8 cellular contexts compared by ENCODE assay signal in the genomic region with DNA sequence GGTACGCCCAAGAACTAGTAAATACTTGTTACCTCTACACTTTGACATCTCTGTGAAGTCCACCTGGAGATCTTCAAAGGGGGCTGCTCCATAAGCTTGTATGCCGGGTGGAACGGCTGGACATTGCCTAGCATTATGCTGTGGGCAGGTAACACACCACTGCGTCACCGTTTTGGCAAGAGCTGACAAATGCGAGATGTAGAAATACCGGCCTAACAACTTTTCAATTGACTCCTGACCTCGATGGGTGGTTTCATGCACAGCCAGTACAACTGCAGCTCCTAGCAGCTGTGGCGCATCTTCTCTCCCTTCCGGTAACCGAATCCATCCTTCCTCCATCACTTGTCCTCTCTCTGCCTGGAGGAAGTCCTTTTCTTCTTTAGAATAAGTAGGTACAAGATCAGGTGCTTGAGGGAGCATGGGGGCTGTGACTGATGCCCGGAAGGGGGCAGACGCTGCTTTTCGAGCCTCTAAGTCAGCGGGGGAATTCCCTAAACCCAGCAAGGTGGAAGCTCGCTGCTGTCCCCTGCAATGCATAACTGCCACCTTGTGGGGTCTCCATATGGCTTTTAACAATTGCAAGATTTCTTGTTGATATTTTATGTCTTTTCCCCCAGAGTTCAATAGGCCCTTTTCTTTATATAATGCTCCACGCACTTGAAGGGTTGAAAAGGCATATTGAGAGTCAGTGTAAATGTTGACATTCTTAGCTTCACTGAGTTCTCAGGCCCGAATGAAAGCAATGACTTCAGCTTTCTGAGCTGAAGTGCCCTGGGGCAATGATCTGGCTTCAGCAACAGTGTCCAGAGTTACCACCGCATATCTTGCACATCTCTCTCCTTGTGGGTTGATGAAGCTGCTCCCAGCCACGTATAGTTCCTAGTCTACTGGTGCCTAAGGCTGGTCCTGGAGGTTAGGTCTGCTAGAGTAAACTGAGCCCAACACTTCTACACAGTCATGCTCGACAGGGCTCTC.
A peak's percentile ranks its signal among the peaks of the same experiment; 100 is the strongest.
DNase-seq lines count a peak whose midpoint lies in the region; ATAC-seq, FAIRE-seq and TF ChIP-seq lines count a peak whose summit lies in the region.
"Not testable (repeated sequence)": the region's sequence is repeated elsewhere in the genome, so short reads cannot be mapped to it uniquely, and the experiment has no call there.

No MANE protein-coding gene starts in this region.

- not testable (repeated sequence) for ATAC-seq in upper lobe of left lung (ENCODE audit: low FRiP score in 2 of 2)

- TF ChIP-seq CTCF in HFFc6 (IDR thresholded peaks at IDR 0.05); keratinocyte (optimal IDR thresholded peaks at IDR 0.05 in 1 of 3, IDR thresholded peaks at IDR 0.05 in 1 of 3, conservative IDR thresholded peaks at IDR 0.05 in 1 of 3; ENCODE audit: extremely low read depth in 1 of 3, insufficient read depth in 2 of 3, low read length in 3 of 3); nephron (IDR thresholded peaks at IDR 0.05; ENCODE audit: unreplicated experiment in 3 of 3); upper lobe of left lung (IDR thresholded peaks at IDR 0.05): not testable (repeated sequence)
- TF ChIP-seq CTCF in SU-DHL-6 (IDR thresholded peaks at IDR 0.05; ENCODE audit: insufficient read depth, low read length, poor library complexity, severe bottlenecking) = peak; percentile 11

- not testable (repeated sequence) for H3K9me1 ChIP-seq in keratinocyte (ENCODE audit: control insufficient read depth, extremely low read depth, insufficient read depth, low read length)

- not testable (repeated sequence) for TF ChIP-seq EP300 in upper lobe of left lung (IDR thresholded peaks at IDR 0.05)

- H3K27ac ChIP-seq in SU-DHL-6 (ENCODE audit: low read depth, low read length) = not testable (repeated sequence)
- H3K27ac ChIP-seq in keratinocyte (ENCODE audit: control insufficient read depth, insufficient read depth, low read length) (peak overlapping the region; percentile 58), upper lobe of left lung (peak overlapping the region; percentile 72 to 85 (median 76))

- not testable (repeated sequence) for H3K4me1 Mint-ChIP-seq in HFFc6 (ENCODE audit: low read depth); nephron

- not testable (repeated sequence) for H3K4me2 ChIP-seq in SU-DHL-6 (ENCODE audit: low read depth, low read length, poor library complexity, severe bottlenecking)
- H3K4me2 ChIP-seq in keratinocyte (ENCODE audit: control insufficient read depth, extremely low read depth, insufficient read depth, low read depth, low read length) = peak overlapping the region; percentile 74

- 46 to 62% methylated on average over 17 to 20 of the region's 21 CpGs for WGBS in upper lobe of left lung, 2 donors

- not testable (repeated sequence) for H3K27me3 ChIP-seq in SU-DHL-6 (ENCODE audit: low read length); keratinocyte (ENCODE audit: control insufficient read depth, extremely low read depth, insufficient read depth, low read length); upper lobe of left lung

- H4K20me1 ChIP-seq in SU-DHL-6 (ENCODE audit: low read depth, low read length); keratinocyte (ENCODE audit: control insufficient read depth, extremely low read depth, insufficient read depth, low read length): not testable (repeated sequence)

- not testable (repeated sequence) for FAIRE-seq in keratinocyte (lab: Jason Lieb, UNC)

- not testable (repeated sequence) for H3K9me3 Mint-ChIP-seq in HFFc6, nephron

- not testable (repeated sequence) for H3K36me3 ChIP-seq in SU-DHL-6 (ENCODE audit: low read length); keratinocyte (ENCODE audit: control insufficient read depth in 2 of 2, extremely low read depth in 1 of 2, insufficient read depth in 2 of 2, low read length in 2 of 2); upper lobe of left lung

- not testable (repeated sequence) for H3F3A ChIP-seq in SU-DHL-6 (ENCODE audit: insufficient read depth)

- peaks cover 39% of the 10 kb centered on the region for H3K27me3 Mint-ChIP-seq in HFFc6 (ENCODE audit: insufficient read depth)
- peaks cover 20% of the 10 kb centered on the region for H3K27me3 Mint-ChIP-seq in nephron (ENCODE audit: low read depth)

- H3K36me3 Mint-ChIP-seq in HFFc6 (ENCODE audit: low read depth); nephron (ENCODE audit: low read depth): not testable (repeated sequence)

- not testable (repeated sequence) for H3K9me2 ChIP-seq in SU-DHL-6 (replicated peaks; ENCODE audit: insufficient read depth, low read length)

- H2AFZ ChIP-seq in SU-DHL-6 (ENCODE audit: low read depth, low read length, severe bottlenecking) = not testable (repeated sequence)
- H2AFZ ChIP-seq in keratinocyte (ENCODE audit: control insufficient read depth, low read length) = peak overlapping the region; percentile 56

- H3K27ac Mint-ChIP-seq in HFFc6 = not testable (repeated sequence)
- H3K27ac Mint-ChIP-seq in nephron = peak overlapping the region; percentile 22 to 72 (median 40)

- not testable (repeated sequence) for H3K79me2 ChIP-seq in SU-DHL-6 (ENCODE audit: insufficient read depth, low read length); keratinocyte (ENCODE audit: control insufficient read depth, insufficient read depth, low read length)

- H3K4me3 Mint-ChIP-seq in HFFc6, nephron: not testable (repeated sequence)

- peak in 1 of 4 donors; percentile 38 for TF ChIP-seq POLR2A in upper lobe of left lung (IDR thresholded peaks at IDR 0.05)

- H3K4me1 ChIP-seq in keratinocyte (ENCODE audit: control insufficient read depth, extremely low read depth, insufficient read depth, low read length); upper lobe of left lung: not testable (repeated sequence)

- dilution Hi-C loops in keratinocyte (cut with MboI; ENCODE audit: extremely low pct_ligation_motif_present, low sequenced_read_pairs) = not testable (repeated sequence)

- not testable (repeated sequence) for H3K9me3 ChIP-seq in SU-DHL-6 (ENCODE audit: insufficient read depth, low read length); keratinocyte (ENCODE audit: control insufficient read depth, low read depth, low read length); upper lobe of left lung

- not testable (repeated sequence) for H3K4me3 ChIP-seq in SU-DHL-6 (ENCODE audit: insufficient read depth, low read length, poor library complexity, severe bottlenecking)
- H3K4me3 ChIP-seq in keratinocyte (ENCODE audit: control insufficient read depth in 2 of 3, extremely low read depth in 1 of 3, insufficient read depth in 2 of 3, low read depth in 1 of 3, low read length in 3 of 3) (peak overlapping the region; percentile 1 to 46 (median 14)), upper lobe of left lung (peak overlapping the region in 3 of 4 donors; percentile 26 to 35 (median 30))

- DNase-seq in DMS53 (lab: John Stamatoyannopoulos, UW) = peak; percentile 84
- peak; percentile 54 for DNase-seq in HFFc6
- DNase-seq in NCI-H524 (lab: John Stamatoyannopoulos, UW) = peak; percentile 30 to 57
- peak; percentile 15 for DNase-seq in dedifferentiated amniotic fluid mesenchymal stem cell (ENCODE audit: extremely low spot score)
- DNase-seq in keratinocyte (ENCODE audit: low read depth, low spot score) = not testable (repeated sequence)
- peak in 1 of 2 donors; percentile 72 for DNase-seq in upper lobe of left lung

- H3K9ac ChIP-seq in SU-DHL-6 (ENCODE audit: low read length) = not testable (repeated sequence)
- peak overlapping the region; percentile 69 for H3K9ac ChIP-seq in keratinocyte (ENCODE audit: control insufficient read depth, extremely low read depth, insufficient read depth, low read length)
